ENCODE assay signal across 1 cellular context in genomic region chr21:41868062-41868710, GRCh38.
TF ChIP-seq lines count a peak whose summit lies in the region.

No MANE protein-coding gene starts in this region.

TF ChIP-seq in GM12878, 131 proteins besides CTCF, POLR2A, EP300 and RAD21 (continued from another document and continues in another):
- TF ChIP-seq CUX1 (IDR thresholded peaks at IDR 0.05; ENCODE audit: insufficient replicate concordance, low read depth, low read length) (peak; percentile 36), MLLT1 (IDR thresholded peaks at IDR 0.05) (peak; percentile 53; the same call in 1 of the 2 replicates), TARDBP (IDR thresholded peaks at IDR 0.05; ENCODE audit: borderline replicate concordance) (no peak), IRF3 (IDR thresholded peaks at IDR 0.05) (no peak), SUPT20H (IDR thresholded peaks at IDR 0.05; ENCODE audit: borderline replicate concordance, control insufficient read depth, low read depth, low read length) (no peak), FOS (IDR thresholded peaks at IDR 0.05; ENCODE audit: borderline replicate concordance, extremely low read depth, insufficient read length) (no peak), ETV6 (conservative IDR thresholded peaks at IDR 0.05 in 1 of 2, IDR thresholded peaks at IDR 0.05 in 1 of 2; ENCODE audit: borderline replicate concordance in 1 of 2, low read depth in 1 of 2) (peak in 1 of 2 experiments; percentile 62; a peak in 1 of 4 replicates), PML (IDR thresholded peaks at IDR 0.05; ENCODE audit: low read length) (0 out of 2 replicates have a peak, but pooled peaks have one; percentile 26), TBL1XR1 (IDR thresholded peaks at IDR 0.05; ENCODE audit: low read depth, low read length) (peak; percentile 49; the same call in 1 of the 2 replicates), YBX1 (IDR thresholded peaks at IDR 0.05) (no peak), KLF5 (IDR thresholded peaks at IDR 0.05; ENCODE audit: partially characterized antibody) (no peak), PKNOX1 (IDR thresholded peaks at IDR 0.05) (peak; percentile 72), IKZF2 (IDR thresholded peaks at IDR 0.05) (peak; percentile 76 to 78), NR2F1 (conservative IDR thresholded peaks at IDR 0.05) (0 out of 2 replicates have a peak, but pooled peaks have one; percentile 39), POU2F2 (IDR thresholded peaks at IDR 0.05; ENCODE audit: borderline replicate concordance, low read depth, low read length) (peak; percentile 94), CBX3 (IDR thresholded peaks at IDR 0.05; ENCODE audit: borderline replicate concordance, low read depth) (no peak), BHLHE40 (IDR thresholded peaks at IDR 0.05; ENCODE audit: borderline replicate concordance in 1 of 2, low read depth in 2 of 2, low read length in 1 of 2) (peak; percentile 94 to 98), MEF2B (IDR thresholded peaks at IDR 0.05; ENCODE audit: partially characterized antibody, poor library complexity, severe bottlenecking) (peak; percentile 92), TAF1 (IDR thresholded peaks at IDR 0.05; ENCODE audit: borderline replicate concordance, low read depth, low read length) (no peak), CEBPZ (IDR thresholded peaks at IDR 0.05; ENCODE audit: low read depth, low read length) (no peak), ZNF687 (IDR thresholded peaks at IDR 0.05) (no peak), DPF2 (IDR thresholded peaks at IDR 0.05) (peak; percentile 59; the same call in 1 of the 2 replicates), MEF2A (IDR thresholded peaks at IDR 0.05; ENCODE audit: insufficient read depth, low read depth, low read length) (peak; percentile 64; the same call in 1 of the 2 replicates), SMAD1 (IDR thresholded peaks at IDR 0.05; ENCODE audit: low read depth, partially characterized antibody) (no peak), IRF5 (IDR thresholded peaks at IDR 0.05; ENCODE audit: borderline replicate concordance) (no peak), IRF4 (IDR thresholded peaks at IDR 0.05; ENCODE audit: low read depth, low read length) (no peak), YY1 (IDR thresholded peaks at IDR 0.05; ENCODE audit: low read depth, low read length) (no peak), ZNF622 (IDR thresholded peaks at IDR 0.05) (no peak), BCLAF1 (IDR thresholded peaks at IDR 0.05) (no peak), MTA2 (IDR thresholded peaks at IDR 0.05; ENCODE audit: low read depth) (no peak; the same call in 1 of the 2 replicates), PAX5 (IDR thresholded peaks at IDR 0.05; ENCODE audit: borderline replicate concordance, low read depth, low read length) (0 out of 2 replicates have a peak, but pooled peaks have one; percentile 22), WRNIP1 (IDR thresholded peaks at IDR 0.05; ENCODE audit: borderline replicate concordance, low read depth, low read length) (no peak), HDAC6 (IDR thresholded peaks at IDR 0.05; ENCODE audit: unreplicated experiment) (no peak)
